In the genomic region with DNA sequence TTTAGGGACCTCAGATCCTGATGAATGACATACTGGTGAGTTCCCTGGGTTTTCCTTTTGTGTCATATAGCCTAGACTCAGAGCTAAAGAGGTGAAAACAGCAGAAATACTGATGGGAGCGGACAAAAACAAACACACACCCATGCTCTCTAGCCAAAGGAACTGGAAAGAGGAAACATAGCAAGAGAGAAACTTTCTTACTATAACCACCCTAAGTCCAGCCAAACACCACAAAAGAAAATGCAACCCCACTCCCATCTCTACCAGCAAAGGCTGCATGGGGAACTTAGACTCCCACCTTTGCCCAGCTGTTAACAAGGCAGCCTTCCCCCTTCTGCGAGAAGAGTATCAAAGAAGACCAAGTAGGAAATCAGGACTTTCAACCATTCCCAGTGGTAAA, we compare ENCODE assay signal across 15 cellular contexts.
"Had no signal": no experiment of that assay in that cellular context is flagged by ENCODE, and none has a peak within 500 bp of the region (broad histone marks: within the 10 kb centered on the region; RNA-seq: fewer than 3 reads in every experiment).

No MANE protein-coding gene starts in this region.

- H3K9me3 ChIP-seq: body of pancreas, stomach, thoracic aorta, uterus had no signal

- DNase-seq: activated effector memory CD4-positive, alpha-beta T cell treated with anti-CD3 and anti-CD28 coated beads, Interleukin-2, amount 50 U/mL, for 16 hours; activated T-cell treated with anti-CD3 and anti-CD28 coated beads, Interleukin-2, amount 50 U/mL, for 4 hours; amniotic stem cell; body of pancreas; central memory CD4-positive, alpha-beta T cell; effector memory CD8-positive, alpha-beta T cell; hippocampal formation; stimulated activated CD4-positive, alpha-beta T cell treated with anti-CD3 and anti-CD28 coated beads, Interleukin-4, amount 100 ng/mL, for 1 hour; stomach; T-helper 2 cell; uterus had no signal

- H3K4me1 ChIP-seq: uterus had no signal

- H3K27ac ChIP-seq: body of pancreas, stomach, thoracic aorta, uterus had no signal

- ATAC-seq: activated CD4-positive, CD25-positive, alpha-beta regulatory T cell treated with anti-CD3 and anti-CD28 coated beads, Interleukin-2, amount 50 U/mL, for 24 hours; activated naive CD4-positive, alpha-beta T cell treated with anti-CD3 and anti-CD28 coated beads, Interleukin-2, amount 50 U/mL, for 72 hours; activated T-cell treated with anti-CD3 and anti-CD28 coated beads, Interleukin-2, amount 50 U/mL, for 4 hours; body of pancreas; effector memory CD8-positive, alpha-beta T cell had no signal

- H3K27me3 ChIP-seq: body of pancreas, stomach, uterus had no signal

- H3K4me3 ChIP-seq: body of pancreas, coronary artery, stomach, thoracic aorta, uterus had no signal

- H3K36me3 ChIP-seq: thoracic aorta, uterus had no signal
